In the genomic region with DNA sequence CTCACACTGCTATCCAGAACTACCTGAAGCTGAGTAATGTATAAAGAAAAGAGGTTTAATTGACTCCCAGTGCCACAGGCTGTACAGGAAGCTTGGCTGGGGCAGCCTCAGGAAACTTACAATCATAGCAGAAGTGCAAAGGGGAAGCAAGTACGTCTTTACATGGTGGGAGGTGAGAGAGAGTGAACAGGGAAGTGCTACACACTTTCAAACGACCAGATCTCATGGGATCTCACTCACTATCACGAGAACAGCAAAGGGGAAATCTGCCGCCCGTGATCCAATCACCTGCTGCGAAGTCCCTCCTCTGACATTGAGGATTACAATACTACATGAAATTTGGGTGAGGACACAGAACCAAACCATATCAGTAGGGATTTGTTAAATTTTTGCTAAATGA, we compare ENCODE assay signal across 31 cellular contexts.
"Had no signal": no experiment of that assay in that cellular context is flagged by ENCODE, and none has a peak within 500 bp of the region (broad histone marks: within the 10 kb centered on the region; RNA-seq: fewer than 3 reads in every experiment).

No MANE protein-coding gene starts in this region.

- H3K4me3 Mint-ChIP-seq: activated B cell treated with CpG ODN at 0.5 μM for 24 hours; activated CD8-positive, alpha-beta T cell treated with anti-CD3 and anti-CD28 coated beads for 36 hours; activated naive CD8-positive, alpha-beta T cell; activated T-cell treated with anti-CD3 and anti-CD28 coated beads, Interleukin-2, amount 50 U/mL, for 4 hours; activated T-helper 17 cell treated with anti-CD3 and anti-CD28 coated beads, Interleukin-2, amount 50 U/mL, for 72 hours; central memory CD8-positive, alpha-beta T cell; dendritic cell treated with granulocyte-macrophage colony-stimulating factor and Interleukin-4, amounts not matched to agents 40 ng/mL and 50 ng/mL, for 4 days; endodermal cell had no signal

- H3K27ac ChIP-seq: brain microvascular endothelial cell, coronary artery, dorsolateral prefrontal cortex, WERI-Rb-1 had no signal

- FAIRE-seq: astrocyte, bronchial epithelial cell, frontal cortex had no signal

- H3K4me1 Mint-ChIP-seq: activated B cell treated with CpG ODN at 0.5 μM for 24 hours; activated T-helper 17 cell treated with anti-CD3 and anti-CD28 coated beads, Interleukin-2, amount 50 U/mL, for 72 hours; central memory CD8-positive, alpha-beta T cell had no signal

- H3K4me3 ChIP-seq: coronary artery, dorsolateral prefrontal cortex had no signal

- DNase-seq: activated B cell treated with CpG ODN at 0.5 μM for 24 hours; activated CD4-positive, alpha-beta T cell treated with anti-CD3 and anti-CD28 coated beads for 48 hours; activated CD4-positive, alpha-beta T cell treated with anti-CD3 and anti-CD28 coated beads, Interleukin-2, amount 50 U/mL, for 1 hour; activated CD4-positive, alpha-beta T cell treated with anti-CD3 and anti-CD28 coated beads, Interleukin-2, amount 50 U/mL, for 48 hours; activated CD8-positive, alpha-beta memory T cell treated with anti-CD3 and anti-CD28 coated beads for 24 hours; activated CD8-positive, alpha-beta T cell treated with anti-CD3 and anti-CD28 coated beads for 36 hours; activated effector memory CD4-positive, alpha-beta T cell treated with Interleukin-2 at 50 U/mL for 16 hours; activated gamma-delta T cell treated with Interleukin-2 at 50 U/mL for 16 hours; activated naive CD4-positive, alpha-beta T cell treated with anti-CD3 and anti-CD28 coated beads, Interleukin-2, amount 50 U/mL, for 16 hours; activated naive CD4-positive, alpha-beta T cell treated with Interleukin-2 at 50 U/mL for 16 hours; activated T-cell treated with anti-CD3 and anti-CD28 coated beads, Interleukin-2, amount 50 U/mL, for 4 hours; amniotic stem cell; anterior cingulate cortex; brain microvascular endothelial cell; dorsolateral prefrontal cortex; effector memory CD4-positive, alpha-beta T cell; endodermal cell; foreskin fibroblast; head of caudate nucleus; T-helper 2 cell; WERI-Rb-1 had no signal

- ATAC-seq: activated CD4-positive, CD25-positive, alpha-beta regulatory T cell treated with anti-CD3 and anti-CD28 coated beads, Interleukin-2, amount 50 U/mL, for 24 hours; activated CD8-positive, alpha-beta T cell treated with anti-CD3 and anti-CD28 coated beads for 36 hours; activated T-cell treated with anti-CD3 and anti-CD28 coated beads, Interleukin-2, amount 50 U/mL, for 4 hours; activated T-helper 17 cell treated with anti-CD3 and anti-CD28 coated beads, Interleukin-2, amount 50 U/mL, for 72 hours; esophagus mucosa had no signal

- H3K36me3 Mint-ChIP-seq: activated naive CD8-positive, alpha-beta T cell had no signal

- H3K36me3 ChIP-seq: brain microvascular endothelial cell, WERI-Rb-1 had no signal

- H3K27me3 Mint-ChIP-seq: activated B cell treated with CpG ODN at 0.5 μM for 24 hours; activated CD8-positive, alpha-beta T cell treated with anti-CD3 and anti-CD28 coated beads for 36 hours; activated naive CD8-positive, alpha-beta T cell; activated T-helper 17 cell treated with anti-CD3 and anti-CD28 coated beads, Interleukin-2, amount 50 U/mL, for 72 hours; central memory CD8-positive, alpha-beta T cell; dendritic cell treated with granulocyte-macrophage colony-stimulating factor and Interleukin-4, amounts not matched to agents 40 ng/mL and 50 ng/mL, for 4 days had no signal

- H3K27ac Mint-ChIP-seq: activated B cell treated with CpG ODN at 0.5 μM for 24 hours; activated CD8-positive, alpha-beta T cell treated with anti-CD3 and anti-CD28 coated beads for 36 hours; activated naive CD8-positive, alpha-beta T cell; activated T-helper 17 cell treated with anti-CD3 and anti-CD28 coated beads, Interleukin-2, amount 50 U/mL, for 72 hours; dendritic cell treated with granulocyte-macrophage colony-stimulating factor and Interleukin-4, amounts not matched to agents 40 ng/mL and 50 ng/mL, for 4 days; endodermal cell had no signal

- H3K9me3 Mint-ChIP-seq: activated B cell treated with CpG ODN at 0.5 μM for 24 hours; activated CD8-positive, alpha-beta T cell treated with anti-CD3 and anti-CD28 coated beads for 36 hours; endodermal cell had no signal

- H3K27me3 ChIP-seq: brain microvascular endothelial cell, dorsolateral prefrontal cortex had no signal
